10 cellular contexts compared by ENCODE assay signal in the genomic region with DNA sequence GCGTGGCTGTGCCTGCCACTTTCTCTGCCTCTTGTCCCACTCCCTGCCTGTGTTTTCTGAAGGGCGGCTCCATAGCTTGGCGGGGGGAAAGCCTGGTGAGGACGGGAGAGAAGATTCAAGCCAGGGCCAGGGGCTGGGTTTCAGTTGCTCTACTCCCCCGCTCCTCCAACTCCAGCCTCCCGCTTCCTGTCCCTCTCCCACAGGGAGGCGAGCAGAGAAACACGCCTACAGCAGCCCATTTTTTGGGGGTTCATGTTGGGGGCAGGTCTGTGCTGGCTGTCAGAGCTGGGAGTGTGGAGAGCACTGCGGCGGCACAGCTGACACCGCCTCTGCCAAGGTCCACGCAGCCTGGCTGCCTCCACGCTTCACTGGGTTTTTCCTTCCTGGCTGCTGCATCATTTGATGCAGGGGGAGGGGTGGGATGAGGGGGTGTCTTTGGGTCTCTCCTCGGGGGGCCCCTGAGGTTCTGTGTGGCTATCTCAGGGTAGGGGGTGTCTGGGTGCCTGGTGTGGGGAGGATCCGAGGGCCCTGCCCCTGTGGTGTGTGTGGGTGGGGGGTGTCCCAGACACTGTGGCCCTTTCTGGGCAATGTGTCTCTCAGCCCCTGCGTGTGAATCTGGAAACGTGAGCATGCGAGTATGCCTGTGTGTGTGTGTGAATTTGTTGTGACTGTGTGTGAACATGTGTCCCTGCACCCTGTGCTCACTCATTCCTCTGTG. TPM values are rescaled to one million over a fixed set of nuclear protein-coding genes. Genes with fewer than 3 reads are reported as not detected.
DNase-seq lines count a peak whose midpoint lies in the region; ATAC-seq and TF ChIP-seq lines count a peak whose summit lies in the region.
"Had no signal": no experiment of that assay in that cellular context is flagged by ENCODE, and none has a peak within 500 bp of the region (broad histone marks: within the 10 kb centered on the region; RNA-seq: fewer than 3 reads in every experiment).

No MANE protein-coding gene starts in this region.

- H3K27me3 Mint-ChIP-seq in endodermal cell (ENCODE audit: insufficient read depth), result no peaks in the 10 kb centered on the region
- peaks cover 23% of the 10 kb centered on the region for H3K27me3 Mint-ChIP-seq in CD4-positive, alpha-beta T cell

- H3K4me3 ChIP-seq in endodermal cell (ENCODE audit: low read length) (no peak overlapping the region), skeletal muscle satellite cell (ENCODE audit: low read length) (peak overlapping the region; percentile 26)
- H3K4me3 ChIP-seq: SK-N-MC had no signal

- POLR2A ChIA-PET in CD4-positive, alpha-beta T cell (lab: Charles Lee), result no interaction called here

- 61 to 83% methylated on average over 11 to 17 of the region's 18 CpGs for WGBS in endodermal cell (ENCODE audit: insufficient coverage in 1 of 2, insufficient read length in 1 of 2), 2 experiments

- intact Hi-C loops in CD4-positive, alpha-beta T cell (cut with DNase I, micrococcal nuclease), result no loop called here

- CTCF ChIA-PET in CD4-positive, alpha-beta T cell (lab: Charles Lee), result no interaction called here

- no peak for ATAC-seq in CD4-positive, alpha-beta T cell (ENCODE audit: poor library complexity)
- ATAC-seq in GM18517 (IDR thresholded peaks at IDR 0.05; ENCODE audit: unreplicated experiment) (no peak), GM21619 (IDR thresholded peaks at IDR 0.05; ENCODE audit: unreplicated experiment) (no peak)

- no peaks in the 10 kb centered on the region for H3K36me3 ChIP-seq in endodermal cell (ENCODE audit: control insufficient read depth, insufficient read depth, low read length)
- no peaks in the 10 kb centered on the region for H3K36me3 ChIP-seq in skeletal muscle satellite cell (ENCODE audit: insufficient read depth, low read length)

- DNase-seq in NCI-H2171 treated with DMSO at 0.1 percent for 48 hours (lab: John Stamatoyannopoulos, UW), result peak; percentile 40
- DNase-seq in NCI-H2171 (lab: John Stamatoyannopoulos, UW), result no peak
- DNase-seq in NCI-H2029 treated with DMSO at 0.1 percent for 48 hours (lab: John Stamatoyannopoulos, UW), result peak; percentile 50
- DNase-seq in endodermal cell, result no peak
- no peak for DNase-seq in CD4-positive, alpha-beta T cell

- TF ChIP-seq CTCF in endodermal cell (conservative IDR thresholded peaks at IDR 0.05), result no peak
- no peak for TF ChIP-seq CTCF in CD4-positive, alpha-beta T cell (IDR thresholded peaks at IDR 0.05)

- H3K36me3 Mint-ChIP-seq in endodermal cell (ENCODE audit: low read depth), result no peaks in the 10 kb centered on the region
- H3K36me3 Mint-ChIP-seq in CD4-positive, alpha-beta T cell (ENCODE audit: low read depth), result no peaks in the 10 kb centered on the region
- H3K36me3 Mint-ChIP-seq: natural killer cell treated with Interleukin-12 subunit alpha and Interleukin-12 subunit beta and Interleukin-15 and Interleukin-18, amount 100 ng/mL, for 72 hours had no signal

- peak overlapping the region; percentile 79 for H3K27ac Mint-ChIP-seq in endodermal cell
- no peak overlapping the region for H3K27ac Mint-ChIP-seq in CD4-positive, alpha-beta T cell
- H3K27ac Mint-ChIP-seq: natural killer cell treated with Interleukin-12 subunit alpha and Interleukin-12 subunit beta and Interleukin-15 and Interleukin-18, amount 100 ng/mL, for 72 hours had no signal

- no peaks in the 10 kb centered on the region for H3K9me3 Mint-ChIP-seq in endodermal cell
- no peaks in the 10 kb centered on the region for H3K9me3 Mint-ChIP-seq in CD4-positive, alpha-beta T cell
- H3K9me3 Mint-ChIP-seq: natural killer cell treated with Interleukin-12 subunit alpha and Interleukin-12 subunit beta and Interleukin-15 and Interleukin-18, amount 100 ng/mL, for 72 hours had no signal

- no peak overlapping the region for H3K4me3 Mint-ChIP-seq in endodermal cell
- no peak overlapping the region for H3K4me3 Mint-ChIP-seq in CD4-positive, alpha-beta T cell
- H3K4me3 Mint-ChIP-seq: natural killer cell treated with Interleukin-12 subunit alpha and Interleukin-12 subunit beta and Interleukin-15 and Interleukin-18, amount 100 ng/mL, for 72 hours had no signal

- H3K4me2 ChIP-seq in skeletal muscle satellite cell (ENCODE audit: low read length), result peak overlapping the region; percentile 54

- H3K27me3 ChIP-seq in endodermal cell (ENCODE audit: control insufficient read depth, insufficient read depth, low read length, poor library complexity, severe bottlenecking) (no peaks in the 10 kb centered on the region), skeletal muscle satellite cell (ENCODE audit: control insufficient read depth, insufficient read depth, low read length) (no peaks in the 10 kb centered on the region)
- H3K27me3 ChIP-seq in CD4-positive, alpha-beta T cell (ENCODE audit: control insufficient read depth, insufficient read depth, low read length), result no peaks in the 10 kb centered on the region

- H3K9ac ChIP-seq in endodermal cell (ENCODE audit: extremely low read depth, low read length, poor library complexity, severe bottlenecking), result no peak overlapping the region
- peak overlapping the region; percentile 71 for H3K9ac ChIP-seq in skeletal muscle satellite cell (ENCODE audit: low read depth, low read length)

- H3K9me3 ChIP-seq in endodermal cell (ENCODE audit: control insufficient read depth, low read length), result no peaks in the 10 kb centered on the region
- no peaks in the 10 kb centered on the region for H3K9me3 ChIP-seq in skeletal muscle satellite cell (replicated peaks; ENCODE audit: low read length)
- no peaks in the 10 kb centered on the region for H3K9me3 ChIP-seq in CD4-positive, alpha-beta T cell (ENCODE audit: control insufficient read depth, low read length)

- no peaks in the 10 kb centered on the region for H3K4me1 ChIP-seq in endodermal cell (ENCODE audit: control insufficient read depth, insufficient read depth, low read length)
- H3K4me1 ChIP-seq in skeletal muscle satellite cell (ENCODE audit: control insufficient read depth, insufficient read depth, low read length), result peaks cover 89% of the 10 kb centered on the region

- H3K4me1 Mint-ChIP-seq in endodermal cell, result peaks cover 2% of the 10 kb centered on the region
- no peaks in the 10 kb centered on the region for H3K4me1 Mint-ChIP-seq in CD4-positive, alpha-beta T cell (ENCODE audit: low read depth)

- H3K27ac ChIP-seq in endodermal cell (ENCODE audit: low read depth, low read length), result no peak overlapping the region
- no peak overlapping the region for H3K27ac ChIP-seq in CD4-positive, alpha-beta T cell (ENCODE audit: low read depth, low read length)
- H3K27ac ChIP-seq: SK-N-MC had no signal

RNA-seq across cellular contexts. Expression of gene KRT80, which starts 10.7 kb away (rescaled TPM):
- total RNA-seq in endodermal cell, result under 1 TPM; 0.07 to 0.09 TPM
- 0.11 TPM for polyA plus RNA-seq in endodermal cell (2013, experiment 1 of 2)
- 0.08 TPM for polyA plus RNA-seq in endodermal cell (2013, experiment 2 of 2)
- under 0.01 and 1.5 TPM in 2 replicates for total RNA-seq in skeletal muscle satellite cell (2012; rRNA removed)
- total RNA-seq in CD4-positive, alpha-beta T cell, result not detected
- total RNA-seq: natural killer cell treated with Interleukin-12 subunit alpha and Interleukin-12 subunit beta and Interleukin-15 and Interleukin-18, amount 100 ng/mL, for 72 hours had no signal

RNA-seq across cellular contexts. Expression of gene KRT7, which starts 30.5 kb away (rescaled TPM):
- total RNA-seq in endodermal cell, result 1 to 10 TPM in 1 of 2 donors, not detected in 1; 1.5 TPM
- polyA plus RNA-seq in endodermal cell (2013, experiment 1 of 2), result 1.6 TPM
- 0.37 TPM for polyA plus RNA-seq in endodermal cell (2013, experiment 2 of 2)
- 2.3 and 12.5 TPM in 2 replicates for total RNA-seq in skeletal muscle satellite cell (2012; rRNA removed)
- total RNA-seq in CD4-positive, alpha-beta T cell, result not detected

Comparison
In these comparisons a context has a peak if more than half of its experiments do, and no peak if none do; other contexts are left out.
1. DNase-seq: peak in NCI-H2171 treated with DMSO at 0.1 percent for 48 hours (single experiment) and NCI-H2029 treated with DMSO at 0.1 percent for 48 hours (single experiment); none in NCI-H2171 (single experiment), endodermal cell (single experiment) and CD4-positive, alpha-beta T cell (0 of 10).